ENCODE assay signal across 20 cellular contexts in the genomic region with DNA sequence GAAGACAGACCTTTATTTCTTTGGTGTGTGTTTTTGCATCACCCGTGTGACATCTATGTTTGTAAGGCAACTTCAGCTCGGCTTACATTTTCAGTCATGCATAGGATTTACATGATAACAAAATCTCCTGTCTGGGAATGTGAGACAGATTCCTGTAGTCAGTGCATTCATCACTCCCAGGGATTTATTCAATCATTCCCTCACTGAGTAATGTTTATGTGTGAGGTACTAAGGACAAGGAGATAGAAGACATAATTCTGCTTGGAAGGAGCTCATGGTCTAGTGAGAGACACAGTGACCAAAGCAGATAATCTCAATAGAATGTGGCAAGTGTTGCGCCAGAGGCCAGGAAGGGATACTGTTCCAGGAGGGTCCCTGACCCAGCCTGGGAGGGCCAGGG. TPM values are rescaled to one million over a fixed set of nuclear protein-coding genes. Genes with fewer than 3 reads are reported as not detected.
"Had no signal": no experiment of that assay in that cellular context is flagged by ENCODE, and none has a peak within 500 bp of the region (broad histone marks: within the 10 kb centered on the region; RNA-seq: fewer than 3 reads in every experiment).

No MANE protein-coding gene starts in this region.

- H3K4me3 ChIP-seq: thyroid gland had no signal

- H3K9me3 ChIP-seq: thyroid gland had no signal

- H3K27ac ChIP-seq: foreskin keratinocyte, thyroid gland had no signal

- H3K27me3 ChIP-seq: foreskin keratinocyte, thyroid gland had no signal

- H3K4me1 ChIP-seq: thyroid gland had no signal

- H3K36me3 ChIP-seq: thyroid gland had no signal

- DNase-seq: activated CD4-positive, alpha-beta memory T cell treated with anti-CD3 and anti-CD28 coated beads, Interleukin-2, amount 10 ng/mL, durations not matched to agents 7 days and 5 days; activated CD4-positive, alpha-beta T cell treated with anti-CD3 and anti-CD28 coated beads, Interleukin-2, amount 10 ng/mL, durations not matched to agents 24 days and 14 days; activated effector memory CD4-positive, alpha-beta T cell treated with anti-CD3 and anti-CD28 coated beads, Interleukin-2, amount 50 U/mL, for 16 hours; activated naive CD4-positive, alpha-beta T cell treated with anti-CD3 and anti-CD28 coated beads, Interleukin-2, amount 10 ng/mL, durations not matched to agents 7 days and 5 days; activated T-cell treated with anti-CD3 and anti-CD28 coated beads, Interleukin-2, amount 50 U/mL, for 72 hours; anterior cingulate cortex; caudate nucleus; effector CD4-positive, alpha-beta T cell; erythroblast; foreskin keratinocyte; immature natural killer cell; kidney glomerular epithelial cell; left ventricle myocardium superior; mammary epithelial cell; midbrain; retina; stimulated activated CD4-positive, alpha-beta T cell treated with anti-CD3 and anti-CD28 coated beads, Interleukin-1b, Interleukin-23, amount 100 ng/mL, for 48 hours; substantia nigra; T-helper 17 cell; thyroid gland had no signal

RNA-seq across cellular contexts. Expression of gene BMPER, which starts 35.2 kb away (rescaled TPM):
- total RNA-seq: activated CD4-positive, alpha-beta memory T cell treated with anti-CD3 and anti-CD28 coated beads, Interleukin-2, amount 10 ng/mL, durations not matched to agents 7 days and 5 days; activated CD4-positive, alpha-beta T cell treated with anti-CD3 and anti-CD28 coated beads, Interleukin-2, amount 10 ng/mL, durations not matched to agents 24 days and 14 days had no signal
- polyA plus RNA-seq: foreskin keratinocyte, immature natural killer cell had no signal
